ENCODE assay signal across 22 cellular contexts in the genomic region with DNA sequence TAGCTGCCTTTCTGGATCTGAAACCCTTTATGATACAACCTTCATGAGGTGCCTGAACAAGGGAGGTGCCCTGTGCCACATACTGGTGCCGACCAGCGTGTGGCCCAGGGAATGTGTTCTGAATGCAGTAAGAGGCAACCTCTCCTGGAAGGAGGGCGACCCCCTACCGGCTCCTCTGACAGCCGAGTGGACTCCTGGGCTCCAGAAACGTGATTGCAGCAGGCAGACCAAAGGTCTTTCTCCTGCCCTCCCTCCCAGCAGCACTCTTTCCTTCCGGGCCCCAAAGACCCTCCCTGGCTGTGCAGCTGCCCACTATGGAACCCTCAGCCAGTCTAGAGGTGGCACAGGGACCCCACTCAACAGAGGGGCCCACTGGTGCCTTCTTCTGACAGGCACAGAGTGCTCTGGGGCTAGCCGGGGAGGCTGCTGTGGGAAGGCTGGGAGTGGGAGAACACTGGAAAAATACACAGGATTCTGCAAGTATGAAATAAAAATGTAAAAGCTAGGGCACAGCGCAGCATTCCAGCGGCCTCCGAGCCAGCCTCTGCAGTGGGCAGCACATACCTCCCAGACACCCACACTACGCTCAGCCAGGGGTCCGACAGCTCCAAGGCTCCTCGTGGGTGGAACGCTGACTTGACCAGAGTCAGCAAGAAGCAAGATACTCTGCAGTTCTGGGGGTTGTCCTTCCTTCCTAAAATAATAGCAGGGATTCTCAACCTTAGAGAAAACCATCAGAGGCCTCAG. TPM values are rescaled to one million over a fixed set of nuclear protein-coding genes. Genes with fewer than 3 reads are reported as not detected.
DNase-seq lines count a peak whose midpoint lies in the region; ATAC-seq, FAIRE-seq and TF ChIP-seq lines count a peak whose summit lies in the region.
"Had no signal": no experiment of that assay in that cellular context is flagged by ENCODE, and none has a peak within 500 bp of the region (broad histone marks: within the 10 kb centered on the region; RNA-seq: fewer than 3 reads in every experiment).

No MANE protein-coding gene starts in this region.

- H3K27ac Mint-ChIP-seq in astrocyte (ENCODE audit: unreplicated experiment) = no peak overlapping the region
- H3K27ac Mint-ChIP-seq: activated CD4-positive, alpha-beta memory T cell treated with anti-CD3 and anti-CD28 coated beads for 36 hours; immature natural killer cell had no signal

- DNase-seq in GM23248 = no peak
- DNase-seq in astrocyte (ENCODE audit: low read depth) = no peak
- no peak for DNase-seq in sciatic nerve (ENCODE audit: low spot score)
- DNase-seq in HUDEP-2 (lab: John Stamatoyannopoulos, UW; ENCODE audit: unreplicated experiment in 76 of 76) = no peak
- DNase-seq in transverse colon = no peak
- no peak for DNase-seq in esophagus muscularis mucosa (ENCODE audit: extremely low spot score)
- DNase-seq: ACHN; activated CD4-positive, alpha-beta memory T cell treated with anti-CD3 and anti-CD28 coated beads for 36 hours; activated CD4-positive, CD25-positive, alpha-beta regulatory T cell; activated gamma-delta T cell treated with Interleukin-2 at 50 U/mL for 16 hours; amniotic stem cell; immature natural killer cell; left lung; NCI-H1092; NCI-H1930; NCI-H2227 treated with DMSO at 0.1 percent for 48 hours; NCI-H774; T1000 had no signal

- no peaks in the 10 kb centered on the region; the same call in 1 of the 2 replicates for H3K36me3 ChIP-seq in GM23248 (ENCODE audit: low read depth)
- H3K36me3 ChIP-seq in astrocyte (ENCODE audit: insufficient read depth, low read length) = no peaks in the 10 kb centered on the region
- peaks cover 0 to 5% (median 0%) of the 10 kb centered on the region in 4 donors for H3K36me3 ChIP-seq in liver (ENCODE audit: control insufficient read depth in 4 of 4, insufficient read depth in 3 of 4, low read depth in 1 of 4, low read length in 3 of 4)
- peaks cover 0 to 6% (median 0%) of the 10 kb centered on the region in 4 donors for H3K36me3 ChIP-seq in transverse colon
- peaks cover 0 to 31% (median 26%) of the 10 kb centered on the region in 4 donors for H3K36me3 ChIP-seq in esophagus muscularis mucosa

- H4K20me1 ChIP-seq in GM23248 (ENCODE audit: insufficient read depth) = peaks cover 9% of the 10 kb centered on the region; the same call in 1 of the 2 replicates
- peaks cover 96% of the 10 kb centered on the region for H4K20me1 ChIP-seq in astrocyte (ENCODE audit: insufficient read depth, low read length)

- H3K9me3 ChIP-seq in GM23248 (ENCODE audit: low read depth) = no peaks in the 10 kb centered on the region
- no peaks in the 10 kb centered on the region for H3K9me3 ChIP-seq in astrocyte (ENCODE audit: insufficient read depth, low read depth, low read length)
- no peaks in the 10 kb centered on the region for H3K9me3 ChIP-seq in liver (ENCODE audit: control insufficient read depth in 4 of 4, low read length in 3 of 4)
- no peaks in the 10 kb centered on the region for H3K9me3 ChIP-seq in transverse colon
- no peaks in the 10 kb centered on the region for H3K9me3 ChIP-seq in esophagus muscularis mucosa
- H3K9me3 ChIP-seq: left lung had no signal

- in situ Hi-C loops in GM23248 (cut with MboI) (no loop called here), transverse colon (cut with MboI; ENCODE audit: low pct_ligation_motif_present in 1 of 4, low pct_unique_long_range_greater_than_20kb in 1 of 4, low sequenced_read_pairs in 3 of 4) (no loop called here)

- WGBS in GM23248 (ENCODE audit: low coverage in 1 of 2, low lambda C conversion rate in 2 of 2, missing lambda C conversion rate in 2 of 2), 2 experiments = 85 to 87% methylated on average over 15 of the region's 15 CpGs
- WGBS in liver = 66% methylated on average over 15 of the region's 15 CpGs
- WGBS in transverse colon (ENCODE audit: low coverage in 1 of 2), 2 donors = 78 to 100% methylated on average over 3 to 15 of the region's 15 CpGs
- WGBS in esophagus muscularis mucosa = 75% methylated on average over 15 of the region's 15 CpGs

- ATAC-seq in sciatic nerve (peak; percentile 25), HG02884 (IDR thresholded peaks at IDR 0.05; ENCODE audit: unreplicated experiment) (no peak)
- ATAC-seq: left lung had no signal

- no peak for TF ChIP-seq RAD21 in liver (IDR thresholded peaks at IDR 0.05)

- H3K9ac ChIP-seq in GM23248 (peak overlapping the region; percentile 32; the same call in 1 of the 2 replicates), astrocyte (ENCODE audit: low read length) (peak overlapping the region; percentile 1), liver (ENCODE audit: low read depth in 1 of 2, low read length in 2 of 2) (no peak overlapping the region)

- H3K9me2 ChIP-seq in GM23248 (ENCODE audit: insufficient read depth) = no peaks in the 10 kb centered on the region

- H3K27ac ChIP-seq in GM23248 (0 out of 2 replicates have a peak overlapping the region, but pooled peaks have one; percentile 5), astrocyte (ENCODE audit: low read depth, low read length) (peak overlapping the region; percentile 27), liver (ENCODE audit: low read depth in 1 of 2, low read length in 2 of 2) (peak overlapping the region in 1 of 2 donors; percentile 37), transverse colon (no peak overlapping the region), esophagus muscularis mucosa (replicated peaks in 1 of 4) (peak overlapping the region in 1 of 4 donors; percentile 7)
- H3K27ac ChIP-seq: left lung had no signal

- H3K4me3 ChIP-seq in GM23248 (no peak overlapping the region), astrocyte (ENCODE audit: insufficient read depth, low read depth, low read length) (no peak overlapping the region), liver (ENCODE audit: low read depth in 1 of 3, low read length in 3 of 3) (no peak overlapping the region), transverse colon (no peak overlapping the region), esophagus muscularis mucosa (no peak overlapping the region)
- H3K4me3 ChIP-seq: left lung had no signal

- H3F3A ChIP-seq in GM23248 (ENCODE audit: insufficient read depth) = peaks cover 15% of the 10 kb centered on the region

- H3K4me2 ChIP-seq in GM23248 (ENCODE audit: unreplicated experiment) (no peak overlapping the region), astrocyte (ENCODE audit: low read length) (peak overlapping the region; percentile 37)

- no peak for TF ChIP-seq EP300 in transverse colon (IDR thresholded peaks at IDR 0.05; ENCODE audit: low read depth)
- TF ChIP-seq EP300 in esophagus muscularis mucosa (IDR thresholded peaks at IDR 0.05) = no peak

- FAIRE-seq in astrocyte (lab: Jason Lieb, UNC) = no peak
- FAIRE-seq: H54, urothelium cell line had no signal

- no peaks in the 10 kb centered on the region for H3K27me3 Mint-ChIP-seq in astrocyte (ENCODE audit: low read depth, unreplicated experiment)
- H3K27me3 Mint-ChIP-seq: activated CD4-positive, alpha-beta memory T cell treated with anti-CD3 and anti-CD28 coated beads for 36 hours had no signal

- TF ChIP-seq CTCF in astrocyte (IDR thresholded peaks at IDR 0.05; ENCODE audit: insufficient read depth, low read depth, low read length) = no peak
- no peak for TF ChIP-seq CTCF in liver (IDR thresholded peaks at IDR 0.05; ENCODE audit: low read depth, low read length, missing input control)
- no peak for TF ChIP-seq CTCF in transverse colon (IDR thresholded peaks at IDR 0.05)
- no peak for TF ChIP-seq CTCF in esophagus muscularis mucosa (IDR thresholded peaks at IDR 0.05)

- H3K4me1 ChIP-seq in GM23248 (ENCODE audit: insufficient read depth) (peaks cover 32% of the 10 kb centered on the region), astrocyte (ENCODE audit: insufficient read depth, low read length) (peaks cover 23% of the 10 kb centered on the region), liver (ENCODE audit: control insufficient read depth in 4 of 4, insufficient read depth in 4 of 4, low read length in 3 of 4) (peaks cover 16 to 56% (median 46%) of the 10 kb centered on the region in 4 donors), transverse colon (peaks cover 11 to 33% (median 21%) of the 10 kb centered on the region in 4 donors), esophagus muscularis mucosa (peaks cover 43 to 85% (median 67%) of the 10 kb centered on the region in 4 donors)

- peaks cover 38% of the 10 kb centered on the region for H3K4me1 Mint-ChIP-seq in astrocyte (ENCODE audit: low read depth, unreplicated experiment)

- TF ChIP-seq POLR2A in transverse colon (IDR thresholded peaks at IDR 0.05) (no peak), esophagus muscularis mucosa (IDR thresholded peaks at IDR 0.05; ENCODE audit: low read depth) (no peak)

- no peaks in the 10 kb centered on the region for H3K9me3 Mint-ChIP-seq in astrocyte (ENCODE audit: unreplicated experiment)
- H3K9me3 Mint-ChIP-seq: activated CD4-positive, alpha-beta memory T cell treated with anti-CD3 and anti-CD28 coated beads for 36 hours; immature natural killer cell had no signal

- H3K79me2 ChIP-seq in GM23248 (ENCODE audit: insufficient read depth) = peaks cover 100% of the 10 kb centered on the region
- H3K79me2 ChIP-seq in astrocyte (ENCODE audit: insufficient read depth, low read length) = peaks cover 94% of the 10 kb centered on the region

- H2AFZ ChIP-seq in GM23248 (no peak overlapping the region), astrocyte (ENCODE audit: low read depth, low read length) (no peak overlapping the region)

- H3K27me3 ChIP-seq in GM23248 (replicated peaks; ENCODE audit: insufficient read depth) (no peaks in the 10 kb centered on the region), astrocyte (ENCODE audit: insufficient read depth, low read length) (no peaks in the 10 kb centered on the region), liver (ENCODE audit: control insufficient read depth in 4 of 4, insufficient read depth in 4 of 4, low read length in 3 of 4) (no peaks in the 10 kb centered on the region), transverse colon (no peaks in the 10 kb centered on the region), esophagus muscularis mucosa (no peaks in the 10 kb centered on the region)
- H3K27me3 ChIP-seq: left lung had no signal

- H3K36me3 Mint-ChIP-seq in astrocyte (ENCODE audit: low read depth, unreplicated experiment) = peaks cover 7% of the 10 kb centered on the region
- H3K36me3 Mint-ChIP-seq: activated CD4-positive, alpha-beta memory T cell treated with anti-CD3 and anti-CD28 coated beads for 36 hours; immature natural killer cell had no signal

- intact Hi-C loops in sciatic nerve (cut with DNase I) (no loop called here), transverse colon (cut with DNase I; ENCODE audit: low total_unique reads) (no loop called here), esophagus muscularis mucosa (cut with DNase I) (no loop called here)

- no peak overlapping the region for H3K4me3 Mint-ChIP-seq in astrocyte (ENCODE audit: unreplicated experiment)
- H3K4me3 Mint-ChIP-seq: activated CD4-positive, alpha-beta memory T cell treated with anti-CD3 and anti-CD28 coated beads for 36 hours; immature natural killer cell had no signal

RNA-seq across cellular contexts. Expression of gene SH3GL1, which starts 14.9 kb away (rescaled TPM):
- total RNA-seq in GM23248 (2014; rRNA removed; shearing (Covaris generic)) = 114 and 141 TPM in 2 replicates
- 151 and 159 TPM in 2 replicates for polyA plus RNA-seq in GM23248 (2016; fragmentation: Nextera tagmentation; extraction: Ambion mirVana)
- 101 and 102 TPM in 2 replicates for total RNA-seq in astrocyte
- total RNA-seq in liver = 10 to 100 TPM; 16.7 to 19.7 TPM
- polyA plus RNA-seq in liver = 10 to 100 TPM; 16.5 to 27.8 TPM
- total RNA-seq in sciatic nerve = 71.8 TPM
- 10 to 100 TPM; 16.5 to 63.2 (median 34.2) TPM for total RNA-seq in transverse colon
- 10 to 100 TPM; 49.4 to 77.2 (median 59.5) TPM for total RNA-seq in esophagus muscularis mucosa

RNA-seq across cellular contexts. Expression of gene CHAF1A, which starts 17.0 kb away (rescaled TPM):
- 9.1 and 11.6 TPM in 2 replicates for total RNA-seq in GM23248 (2014; rRNA removed; shearing (Covaris generic))
- polyA plus RNA-seq in GM23248 (2016; fragmentation: Nextera tagmentation; extraction: Ambion mirVana) (11.9 and 12.6 TPM in 2 replicates), liver (1 to 10 TPM; 1.0 to 2.1 TPM)
- total RNA-seq in astrocyte (7.2 and 8.5 TPM in 2 replicates), liver (10 to 100 TPM in 1 of 2 donors, 1 to 10 TPM in 1; 2.9 to 20.8 TPM), sciatic nerve (8.0 TPM), transverse colon (10 to 100 TPM in 2 of 4 donors, 1 to 10 TPM in 2; 8.5 to 28.9 (median 11.1) TPM), esophagus muscularis mucosa (10 to 100 TPM in 1 of 4 donors, 1 to 10 TPM in 3; 4.6 to 14.6 (median 7.6) TPM)

RNA-seq across cellular contexts. Expression of gene MPND, which starts 42.1 kb away (rescaled TPM):
- 3.0 and 6.2 TPM in 2 replicates for total RNA-seq in GM23248 (2014; rRNA removed; shearing (Covaris generic))
- polyA plus RNA-seq in GM23248 (2016; fragmentation: Nextera tagmentation; extraction: Ambion mirVana) = 5.0 and 8.4 TPM in 2 replicates
- 10.3 and 14.7 TPM in 2 replicates for total RNA-seq in astrocyte
- total RNA-seq in liver = 1 to 10 TPM; 4.7 to 9.9 TPM
- polyA plus RNA-seq in liver = 1 to 10 TPM; 9.0 to 9.4 TPM
- total RNA-seq in sciatic nerve = 13.1 TPM
- total RNA-seq in transverse colon = 10 to 100 TPM; 16.5 to 96.5 (median 33.7) TPM
- total RNA-seq in esophagus muscularis mucosa = 1 to 10 TPM; 5.3 to 9.2 (median 7.6) TPM

RNA-seq across cellular contexts. Expression of gene STAP2, which starts 46.8 kb away (rescaled TPM):
- 1.8 and 6.4 TPM in 2 replicates for total RNA-seq in GM23248 (2014; rRNA removed; shearing (Covaris generic))
- polyA plus RNA-seq in GM23248 (2016; fragmentation: Nextera tagmentation; extraction: Ambion mirVana) (1.7 TPM in 2 replicates), liver (10 to 100 TPM; 23.6 to 24.5 TPM)
- total RNA-seq in astrocyte (1.8 and 5.3 TPM in 2 replicates), liver (10 to 100 TPM in 1 of 2 donors, 1 to 10 TPM in 1; 8.6 to 26.4 TPM), sciatic nerve (3.7 TPM), transverse colon (100 to 1,000 TPM; 146 to 680 (median 245) TPM), esophagus muscularis mucosa (1 to 10 TPM in 2 of 4 donors, under 1 TPM in 1, not detected in 1; 0.52 to 3.3 (median 1.7) TPM)

Comparison
In these comparisons a context has a peak if more than half of its experiments do, and no peak if none do; other contexts are left out.
1. H3K27ac ChIP-seq: peak in GM23248 (single experiment) and astrocyte (single experiment); none in transverse colon (0 of 4).
2. H3K9ac ChIP-seq: peak in GM23248 (single experiment) and astrocyte (single experiment); none in liver (0 of 2).